8 cellular contexts compared by ENCODE assay signal in the genomic region with DNA sequence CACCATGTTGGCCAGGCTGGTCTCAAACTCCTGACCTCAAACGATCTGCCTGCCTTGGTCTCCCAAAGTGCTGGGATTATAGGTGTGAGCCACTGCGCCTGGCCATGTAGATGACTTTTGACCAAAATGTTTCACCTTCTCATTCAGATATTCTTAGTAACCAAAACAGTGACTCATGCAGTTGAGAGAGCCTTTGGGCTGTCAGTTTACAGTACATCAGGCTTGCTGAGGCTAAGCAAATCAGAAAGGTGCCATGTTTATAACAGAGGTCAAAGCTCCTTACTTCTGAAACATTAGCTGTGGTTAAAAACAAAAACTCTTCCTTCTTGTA. TPM values are rescaled to one million over a fixed set of nuclear protein-coding genes. Genes with fewer than 3 reads are reported as not detected.
A peak's percentile ranks its signal among the peaks of the same experiment; 100 is the strongest.
DNase-seq lines count a peak whose midpoint lies in the region; ATAC-seq, FAIRE-seq and TF ChIP-seq lines count a peak whose summit lies in the region.

No MANE protein-coding gene starts in this region.

- peaks cover 25% of the 10 kb centered on the region for H3K4me1 ChIP-seq in mammary epithelial cell (ENCODE audit: insufficient read depth, low read length)
- H3K4me1 ChIP-seq in Peyer's patch, result peaks cover 0 to 4% (median 0%) of the 10 kb centered on the region in 4 donors
- H3K4me1 ChIP-seq in kidney (ENCODE audit: control insufficient read depth in 1 of 2, insufficient read depth in 1 of 2, low read depth in 1 of 2, low read length in 2 of 2), result no peaks in the 10 kb centered on the region

- H2AFZ ChIP-seq in mammary epithelial cell (ENCODE audit: low read depth, low read length), result no peak overlapping the region

- peak; percentile 10 for DNase-seq in GM04503 (ENCODE audit: low read depth)
- peak; percentile 19 for DNase-seq in HTR-8/SVneo (ENCODE audit: insufficient read length, low spot score)
- peak; percentile 65 for DNase-seq in mammary epithelial cell
- DNase-seq in stimulated activated naive B cell treated with anti-CD40 and anti-IgM and Interleukin-4, amounts not matched to agents 10 μg/mL and 1 μg/mL and 100 μg/mL, for 72 hours, result no peak
- no peak for DNase-seq in Peyer's patch
- DNase-seq in C1 segment of cervical spinal cord (lab: John Stamatoyannopoulos, UW), result no peak
- DNase-seq in kidney, result no peak

- H3K27me3 Mint-ChIP-seq in stimulated activated naive B cell treated with anti-CD40 and anti-IgM and Interleukin-4, amounts not matched to agents 10 μg/mL and 1 μg/mL and 100 μg/mL, for 72 hours, result no peaks in the 10 kb centered on the region

- H3K27ac ChIP-seq in mammary epithelial cell (ENCODE audit: insufficient read depth, low read depth, low read length) (no peak overlapping the region), Peyer's patch (no peak overlapping the region), kidney (ENCODE audit: low read depth in 2 of 2, low read length in 2 of 2) (no peak overlapping the region)

- WGBS in mammary epithelial cell (ENCODE audit: low coverage, missing lambda C conversion rate), result 92% methylated on average over 2 of the region's 2 CpGs

- peaks cover 15 to 51% of the 10 kb centered on the region in 2 donors for H3K4me1 Mint-ChIP-seq in stimulated activated naive B cell treated with anti-CD40 and anti-IgM and Interleukin-4, amounts not matched to agents 10 μg/mL and 1 μg/mL and 100 μg/mL, for 72 hours

- dilution Hi-C loops in mammary epithelial cell (cut with HindIII; ENCODE audit: low sequenced_read_pairs), result no loop called here

- H4K20me1 ChIP-seq in mammary epithelial cell (ENCODE audit: insufficient read depth, low read length), result no peaks in the 10 kb centered on the region

- H3K36me3 Mint-ChIP-seq in stimulated activated naive B cell treated with anti-CD40 and anti-IgM and Interleukin-4, amounts not matched to agents 10 μg/mL and 1 μg/mL and 100 μg/mL, for 72 hours, result peaks cover 43 to 60% of the 10 kb centered on the region in 2 donors

- no TSS peak for BruUV-seq in mammary epithelial cell (replicated peaks; lab: Mats Ljungman, UMichigan)

- H3K4me3 ChIP-seq in mammary epithelial cell (replicated peaks in 1 of 3; ENCODE audit: insufficient read depth in 1 of 3, low read depth in 2 of 3, low read length in 3 of 3) (no peak overlapping the region), Peyer's patch (no peak overlapping the region), kidney (ENCODE audit: low read length in 2 of 2) (no peak overlapping the region)

- no peak overlapping the region for H3K27ac Mint-ChIP-seq in stimulated activated naive B cell treated with anti-CD40 and anti-IgM and Interleukin-4, amounts not matched to agents 10 μg/mL and 1 μg/mL and 100 μg/mL, for 72 hours

- no peak for TF ChIP-seq POLR2A in Peyer's patch (IDR thresholded peaks at IDR 0.05)

- H3K4me3 Mint-ChIP-seq in stimulated activated naive B cell treated with anti-CD40 and anti-IgM and Interleukin-4, amounts not matched to agents 10 μg/mL and 1 μg/mL and 100 μg/mL, for 72 hours, result no peak overlapping the region

- H3K9me3 ChIP-seq in mammary epithelial cell (replicated peaks; ENCODE audit: insufficient read depth, low read length), result no peaks in the 10 kb centered on the region
- no peaks in the 10 kb centered on the region for H3K9me3 ChIP-seq in Peyer's patch
- H3K9me3 ChIP-seq in kidney (ENCODE audit: control insufficient read depth in 1 of 2, low read length in 2 of 2), result no peaks in the 10 kb centered on the region

- intact Hi-C loops in mammary epithelial cell (cut with micrococcal nuclease) (no loop called here), kidney (cut with DNase I) (no loop called here)

- peaks cover 21% of the 10 kb centered on the region for H3K79me2 ChIP-seq in mammary epithelial cell (ENCODE audit: insufficient read depth, low read length)

- FAIRE-seq in HTR-8/SVneo (lab: Jason Lieb, UNC), result no peak
- no peak for FAIRE-seq in kidney (lab: Jason Lieb, UNC)

- CTCF ChIA-PET in mammary epithelial cell (lab: Charles Lee; ENCODE audit: low non-redundant PET), result interaction anchor here (1.1 kb wide), 1 partner anchor 545 kb away, joined by 4 read pairs; no protein-coding TSS in a partner anchor

- H3K27me3 ChIP-seq in mammary epithelial cell (ENCODE audit: insufficient read depth, low read length), result no peaks in the 10 kb centered on the region
- no peaks in the 10 kb centered on the region for H3K27me3 ChIP-seq in Peyer's patch

- peak; percentile 58 for ATAC-seq in GM21515 (IDR thresholded peaks at IDR 0.05; ENCODE audit: unreplicated experiment)
- peak; percentile 53 to 58 for ATAC-seq in stimulated activated naive B cell treated with anti-CD40 and anti-IgM and Interleukin-4, amounts not matched to agents 10 μg/mL and 1 μg/mL and 100 μg/mL, for 72 hours (replicated peaks)

- in situ Hi-C loops in mammary epithelial cell (cut with MboI; ENCODE audit: low sequenced_read_pairs in 2 of 2), result no loop called here

- H3K9me3 Mint-ChIP-seq in stimulated activated naive B cell treated with anti-CD40 and anti-IgM and Interleukin-4, amounts not matched to agents 10 μg/mL and 1 μg/mL and 100 μg/mL, for 72 hours, result no peaks in the 10 kb centered on the region

- H3K9ac ChIP-seq in mammary epithelial cell (ENCODE audit: insufficient read depth, low read length) (no peak overlapping the region), kidney (ENCODE audit: low read length in 2 of 2) (no peak overlapping the region)

- H3K36me3 ChIP-seq in mammary epithelial cell (ENCODE audit: insufficient read depth, low read length) (peaks cover 19% of the 10 kb centered on the region), Peyer's patch (peaks cover 0 to 62% (median 0%) of the 10 kb centered on the region in 3 donors), kidney (ENCODE audit: control insufficient read depth in 1 of 2, insufficient read depth in 2 of 2, low read length in 2 of 2) (peaks cover 11 to 32% of the 10 kb centered on the region in 2 donors)

- no peak overlapping the region for H3K4me2 ChIP-seq in mammary epithelial cell (ENCODE audit: insufficient read depth, low read depth, low read length)

- TF ChIP-seq CTCF in mammary epithelial cell (conservative IDR thresholded peaks at IDR 0.05 in 1 of 2, IDR thresholded peaks at IDR 0.05 in 1 of 2; ENCODE audit: extremely low read depth in 1 of 2, insufficient read depth in 1 of 2, low read depth in 1 of 2, low read length in 2 of 2) (no peak), Peyer's patch (IDR thresholded peaks at IDR 0.05) (no peak), kidney (IDR thresholded peaks at IDR 0.05; ENCODE audit: borderline replicate concordance, extremely low read depth, insufficient read depth) (no peak)

RNA-seq across cellular contexts. Expression of a gene that starts 21.0 kb away (rescaled TPM):
- total RNA-seq in mammary epithelial cell, result 10 to 100 TPM; 82.2 to 82.3 TPM
- polyA plus RNA-seq in mammary epithelial cell, result 91.3 TPM
- polyA minus RNA-seq in mammary epithelial cell, result 42.8 TPM
- total RNA-seq in Peyer's patch, result 10 to 100 TPM; 19.8 to 77.8 (median 47.0) TPM
- 51.0 TPM for total RNA-seq in kidney
- polyA plus RNA-seq in kidney (ENCODE audit: insufficient read depth, low read depth, low replicate concordance), result 77.9 TPM

RNA-seq across cellular contexts. Expression of a gene that starts 47.7 kb away (rescaled TPM):
- total RNA-seq in mammary epithelial cell (10 to 100 TPM; 24.3 to 28.8 TPM), Peyer's patch (10 to 100 TPM; 26.6 to 96.6 (median 38.3) TPM), kidney (24.0 TPM)
- polyA plus RNA-seq in mammary epithelial cell (16.8 TPM), kidney (ENCODE audit: insufficient read depth, low read depth, low replicate concordance) (16.3 TPM)
- polyA minus RNA-seq in mammary epithelial cell, result 24.4 TPM

RNA-seq across cellular contexts. Expression of a gene that starts 57.0 kb away (rescaled TPM):
- total RNA-seq in mammary epithelial cell (10 to 100 TPM; 56.5 to 74.5 TPM), Peyer's patch (10 to 100 TPM; 48.0 to 80.9 (median 61.2) TPM), kidney (77.5 TPM)
- polyA plus RNA-seq in mammary epithelial cell (24.1 TPM), kidney (ENCODE audit: insufficient read depth, low read depth, low replicate concordance) (23.9 TPM)
- polyA minus RNA-seq in mammary epithelial cell, result 93.5 TPM

Comparison
In these comparisons a context has a peak if more than half of its experiments do, and no peak if none do; other contexts are left out.
1. DNase-seq: peak in GM04503 (single experiment), HTR-8/SVneo (single experiment) and mammary epithelial cell (single experiment); none in stimulated activated naive B cell treated with anti-CD40 and anti-IgM and Interleukin-4, amounts not matched to agents 10 μg/mL and 1 μg/mL and 100 μg/mL, for 72 hours (single experiment), Peyer's patch (0 of 3), C1 segment of cervical spinal cord (0 of 14) and kidney (single experiment).